8 cellular contexts compared by ENCODE assay signal in genomic region chr12:111412007-111412829, GRCh38. TPM values are rescaled to one million over a fixed set of nuclear protein-coding genes. Genes with fewer than 3 reads are reported as not detected.
DNase-seq lines count a peak whose midpoint lies in the region; ATAC-seq and TF ChIP-seq lines count a peak whose summit lies in the region.

No MANE protein-coding gene starts in this region.

- peak overlapping the region; percentile 72 to 93 (median 88) for H3K27ac ChIP-seq in transverse colon

- H3K36me3 Mint-ChIP-seq in activated naive CD4-positive, alpha-beta T cell treated with anti-CD3 and anti-CD28 coated beads, Interleukin-2, amount 10 ng/mL, durations not matched to agents 7 days and 5 days: peaks cover 45% of the 10 kb centered on the region
- peaks cover 40% of the 10 kb centered on the region for H3K36me3 Mint-ChIP-seq in activated naive CD8-positive, alpha-beta T cell treated with anti-CD3 and anti-CD28 coated beads, Interleukin-2, amount 50 U/mL, for 24 hours (ENCODE audit: low read depth)
- peaks cover 0 to 4% (median 3%) of the 10 kb centered on the region in 3 donors for H3K36me3 Mint-ChIP-seq in immature natural killer cell

- no peak for TF ChIP-seq CTCF in transverse colon (IDR thresholded peaks at IDR 0.05)

- WGBS in transverse colon (ENCODE audit: low coverage in 1 of 2), 2 donors: 67 to 69% methylated on average over 2 to 13 of the region's 15 CpGs

- H3K4me3 ChIP-seq in transverse colon: no peak overlapping the region

- H3K27me3 Mint-ChIP-seq in activated naive CD4-positive, alpha-beta T cell treated with anti-CD3 and anti-CD28 coated beads, Interleukin-2, amount 10 ng/mL, durations not matched to agents 7 days and 5 days: no peaks in the 10 kb centered on the region
- H3K27me3 Mint-ChIP-seq in activated naive CD8-positive, alpha-beta T cell treated with anti-CD3 and anti-CD28 coated beads, Interleukin-2, amount 50 U/mL, for 24 hours: no peaks in the 10 kb centered on the region
- peaks cover 1 to 3% (median 3%) of the 10 kb centered on the region in 3 donors for H3K27me3 Mint-ChIP-seq in immature natural killer cell (ENCODE audit: low read depth in 3 of 3)

- H3K4me1 ChIP-seq in transverse colon: peaks cover 20 to 62% (median 35%) of the 10 kb centered on the region in 4 donors

- intact Hi-C loops in transverse colon (cut with DNase I; ENCODE audit: low total_unique reads): no loop called here

- in situ Hi-C loops in transverse colon (cut with MboI; ENCODE audit: low pct_ligation_motif_present in 1 of 4, low pct_unique_long_range_greater_than_20kb in 1 of 4, low sequenced_read_pairs in 3 of 4): no loop called here

- no peaks in the 10 kb centered on the region for H3K27me3 ChIP-seq in transverse colon

- CTCF ChIA-PET in activated naive CD4-positive, alpha-beta T cell treated with anti-CD3 and anti-CD28 coated beads, Interleukin-2, amount 10 ng/mL, durations not matched to agents 7 days and 5 days (lab: Charles Lee): interaction anchor here (1.0 to 24.2 kb wide), 7 partner anchors 9 to 35 kb away, joined by 3 to 757 read pairs (median 5); no protein-coding TSS in a partner anchor

- no peak for TF ChIP-seq EP300 in transverse colon (IDR thresholded peaks at IDR 0.05; ENCODE audit: low read depth)

- no peak for TF ChIP-seq POLR2A in transverse colon (IDR thresholded peaks at IDR 0.05)

- ATAC-seq in activated naive CD8-positive, alpha-beta T cell treated with anti-CD3 and anti-CD28 coated beads, Interleukin-2, amount 50 U/mL, for 24 hours: no peak
- ATAC-seq in GM19023 (IDR thresholded peaks at IDR 0.05; ENCODE audit: unreplicated experiment): no peak

- no peak overlapping the region for H3K4me3 Mint-ChIP-seq in activated naive CD4-positive, alpha-beta T cell treated with anti-CD3 and anti-CD28 coated beads, Interleukin-2, amount 10 ng/mL, durations not matched to agents 7 days and 5 days
- H3K4me3 Mint-ChIP-seq in activated naive CD8-positive, alpha-beta T cell treated with anti-CD3 and anti-CD28 coated beads, Interleukin-2, amount 50 U/mL, for 24 hours: peak overlapping the region; percentile 33
- H3K4me3 Mint-ChIP-seq in immature natural killer cell: peak overlapping the region; percentile 58 to 85 (median 79)

- no peaks in the 10 kb centered on the region for H3K9me3 Mint-ChIP-seq in activated naive CD4-positive, alpha-beta T cell treated with anti-CD3 and anti-CD28 coated beads, Interleukin-2, amount 10 ng/mL, durations not matched to agents 7 days and 5 days
- no peaks in the 10 kb centered on the region for H3K9me3 Mint-ChIP-seq in activated naive CD8-positive, alpha-beta T cell treated with anti-CD3 and anti-CD28 coated beads, Interleukin-2, amount 50 U/mL, for 24 hours
- H3K9me3 Mint-ChIP-seq in immature natural killer cell: no peaks in the 10 kb centered on the region

- H3K9me3 ChIP-seq in transverse colon: no peaks in the 10 kb centered on the region

- H3K36me3 ChIP-seq in transverse colon: no peaks in the 10 kb centered on the region

- DNase-seq in activated naive CD4-positive, alpha-beta T cell treated with anti-CD3 and anti-CD28 coated beads, Interleukin-2, amount 10 ng/mL, durations not matched to agents 7 days and 5 days: peak; percentile 43
- no peak for DNase-seq in activated naive CD4-positive, alpha-beta T cell treated with Interleukin-2 at 50 U/mL for 16 hours
- no peak for DNase-seq in activated naive CD8-positive, alpha-beta T cell treated with anti-CD3 and anti-CD28 coated beads, Interleukin-2, amount 50 U/mL, for 24 hours
- no peak for DNase-seq in immature natural killer cell
- DNase-seq in transverse colon: no peak
- DNase-seq in MV-4-11 (lab: John Stamatoyannopoulos, UW): no peak
- DNase-seq in GDM1 (lab: John Stamatoyannopoulos, UW): no peak

- H3K27ac Mint-ChIP-seq in activated naive CD4-positive, alpha-beta T cell treated with anti-CD3 and anti-CD28 coated beads, Interleukin-2, amount 10 ng/mL, durations not matched to agents 7 days and 5 days: peak overlapping the region; percentile 76
- peak overlapping the region; percentile 87 for H3K27ac Mint-ChIP-seq in activated naive CD8-positive, alpha-beta T cell treated with anti-CD3 and anti-CD28 coated beads, Interleukin-2, amount 50 U/mL, for 24 hours
- H3K27ac Mint-ChIP-seq in immature natural killer cell: peak overlapping the region; percentile 89 to 98 (median 92)

- H3K4me1 Mint-ChIP-seq in activated naive CD4-positive, alpha-beta T cell treated with anti-CD3 and anti-CD28 coated beads, Interleukin-2, amount 10 ng/mL, durations not matched to agents 7 days and 5 days: peaks cover 81% of the 10 kb centered on the region
- H3K4me1 Mint-ChIP-seq in activated naive CD8-positive, alpha-beta T cell treated with anti-CD3 and anti-CD28 coated beads, Interleukin-2, amount 50 U/mL, for 24 hours: peaks cover 82% of the 10 kb centered on the region
- H3K4me1 Mint-ChIP-seq in immature natural killer cell: peaks cover 89 to 95% of the 10 kb centered on the region in 2 donors

RNA-seq across cellular contexts. Expression of gene SH2B3, which starts 6.5 kb away (rescaled TPM):
- polyA plus RNA-seq in immature natural killer cell: 10 to 100 TPM in 1 of 3 donors, 1 to 10 TPM in 1, under 1 TPM in 1; 0.08 to 13.5 (median 5.3) TPM
- total RNA-seq in transverse colon: 10 to 100 TPM; 22.3 to 99.1 (median 43.6) TPM

RNA-seq across cellular contexts. Expression of gene PHETA1, which starts 43.3 kb away (rescaled TPM):
- polyA plus RNA-seq in immature natural killer cell: 1 to 10 TPM; 2.0 to 5.5 (median 2.1) TPM
- total RNA-seq in transverse colon: 10 to 100 TPM; 22.4 to 34.8 (median 28.1) TPM
